25 cellular contexts compared by ENCODE assay signal in the genomic region with DNA sequence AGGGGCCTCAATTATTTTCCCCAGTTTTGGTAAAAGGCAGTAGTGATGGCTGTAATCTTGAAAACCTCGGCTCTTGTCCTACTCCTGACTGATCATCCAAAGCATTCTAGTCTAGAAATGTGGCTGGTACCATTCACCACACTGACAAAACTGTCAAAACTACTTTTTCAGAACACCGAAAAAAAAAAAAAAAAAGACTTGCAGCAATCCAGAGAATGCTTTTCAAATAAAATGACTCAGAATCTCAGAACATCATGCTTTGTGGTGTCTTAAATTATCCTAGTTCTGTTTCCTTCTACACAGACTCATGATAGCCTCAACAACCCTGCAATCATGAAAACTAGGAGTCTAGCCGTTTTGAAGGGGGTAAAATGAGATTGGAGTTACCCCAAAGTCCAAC. TPM values are rescaled to one million over a fixed set of nuclear protein-coding genes. Genes with fewer than 3 reads are reported as not detected.
"Had no signal": no experiment of that assay in that cellular context is flagged by ENCODE, and none has a peak within 500 bp of the region (broad histone marks: within the 10 kb centered on the region; RNA-seq: fewer than 3 reads in every experiment).

No MANE protein-coding gene starts in this region.

- H3K4me3 ChIP-seq: esophagus squamous epithelium, gastroesophageal sphincter, heart right ventricle, left lung, neural progenitor cell, right lobe of liver, smooth muscle cell, stomach, thyroid gland had no signal

- DNase-seq: cortex of kidney; effector memory CD8-positive, alpha-beta T cell; erythroblast; esophagus squamous epithelium; foreskin keratinocyte; heart right ventricle; hippocampal formation; left cardiac atrium; left lung; mesendoderm; midbrain; naive thymus-derived CD4-positive, alpha-beta T cell; right lobe of liver; stimulated activated CD4-positive, alpha-beta T cell treated with anti-CD3 and anti-CD28 coated beads, Interleukin-2, amount 100 ng/mL, for 24 hours; stimulated activated CD4-positive, alpha-beta T cell treated with anti-CD3 and anti-CD28 coated beads, Interleukin-4, amount 100 ng/mL, for 24 hours; stimulated activated naive CD4-positive, alpha-beta T cell treated with Interleukin-2 at 50 U/mL for 16 hours; stomach; thyroid gland; trophoblast cell had no signal

RNA-seq across cellular contexts. Expression of a gene that starts 13.4 kb away (rescaled TPM):
- total RNA-seq: dermis microvascular lymphatic vessel endothelial cell, lung microvascular endothelial cell, temporal lobe had no signal
- polyA plus RNA-seq: naive thymus-derived CD4-positive, alpha-beta T cell had no signal
